In the genomic region with DNA sequence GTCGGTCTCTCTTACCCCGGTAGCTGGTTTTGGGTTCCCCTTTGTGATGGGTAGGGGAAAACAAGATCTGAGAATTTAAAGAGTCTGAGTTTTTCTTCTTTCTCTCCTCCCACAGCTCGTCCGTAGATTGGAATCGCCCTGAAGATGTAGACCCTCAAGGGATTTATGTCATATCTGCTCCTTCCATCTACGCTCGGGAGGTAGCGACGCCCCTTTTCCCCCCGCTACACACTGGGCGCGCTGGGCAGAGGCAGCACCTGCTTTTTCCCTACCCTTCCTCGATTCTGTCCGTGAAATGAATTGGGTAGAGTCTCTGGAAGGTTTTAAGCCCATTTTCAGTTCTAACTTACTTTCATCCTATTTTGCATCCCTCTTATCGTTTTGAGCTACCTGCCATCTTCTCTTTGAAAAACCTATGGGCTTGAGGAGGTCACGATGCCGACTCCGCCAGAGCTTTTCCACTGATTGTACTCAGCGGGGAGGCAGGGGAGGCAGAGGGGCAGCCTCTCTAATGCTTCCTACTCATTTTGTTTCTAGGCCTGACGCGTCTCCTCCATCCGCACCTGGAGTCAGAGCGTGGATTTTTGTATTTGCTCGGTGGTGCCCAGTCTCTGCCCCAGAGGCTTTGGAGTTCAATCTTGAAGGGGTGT, we compare ENCODE assay signal across 10 cellular contexts. TPM values are rescaled to one million over a fixed set of nuclear protein-coding genes. Genes with fewer than 3 reads are reported as not detected.
A peak's percentile ranks its signal among the peaks of the same experiment; 100 is the strongest.
DNase-seq lines count a peak whose midpoint lies in the region; ATAC-seq, FAIRE-seq and TF ChIP-seq lines count a peak whose summit lies in the region.
"Had no signal": no experiment of that assay in that cellular context is flagged by ENCODE, and none has a peak within 500 bp of the region (broad histone marks: within the 10 kb centered on the region; RNA-seq: fewer than 3 reads in every experiment).

No MANE protein-coding gene starts in this region.

- no peak for FAIRE-seq in HepG2 (lab: Jason Lieb, UNC)

- H3K27ac ChIP-seq in HepG2 (ENCODE audit: extremely low read length, insufficient read depth, low read length) (no peak overlapping the region), right lobe of liver (no peak overlapping the region), thoracic aorta (no peak overlapping the region)

- TF ChIP-seq CTCF in HepG2 (CRISPR knock-in tag; IDR thresholded peaks at IDR 0.05), result no peak
- TF ChIP-seq CTCF in right lobe of liver (IDR thresholded peaks at IDR 0.05), result no peak
- no peak for TF ChIP-seq CTCF in thoracic aorta (IDR thresholded peaks at IDR 0.05)

- no peak for TF ChIP-seq EP300 in HepG2 (IDR thresholded peaks at IDR 0.05; ENCODE audit: low read depth in 2 of 2, low read length in 2 of 2)
- no peak for TF ChIP-seq EP300 in HepG2 (CRISPR knock-in tag; IDR thresholded peaks at IDR 0.05; ENCODE audit: borderline replicate concordance)

- H3K4me3 ChIP-seq in HepG2 (replicated peaks in 1 of 3; ENCODE audit: insufficient read depth in 1 of 3, low read depth in 2 of 3, low read length in 3 of 3) (peak overlapping the region in 2 of 3 experiments; percentile 56 to 68; a peak in 4 of 6 replicates), right lobe of liver (no peak overlapping the region), iPS-18c (ENCODE audit: insufficient read depth, low read depth, low read length) (peak overlapping the region; percentile 63), thoracic aorta (peak overlapping the region; percentile 63)

- H3K27me3 Mint-ChIP-seq in activated T-helper 1 cell treated with anti-CD3 and anti-CD28 coated beads, Interleukin-12 subunit alpha, Interleukin-12 subunit beta, Interleukin-2, Interleukin-4 antibody, amounts not matched to agents 30 ng/mL and 10 ng/mL and 1 ng/mL, durations not matched to agents 14 hours and 24 hours and 36 hours (ENCODE audit: insufficient read depth), result peaks cover 54% of the 10 kb centered on the region

- no peak overlapping the region for H2AFZ ChIP-seq in HepG2 (ENCODE audit: low read length)

- no peak for TF ChIP-seq RAD21 in HepG2 (CRISPR knock-in tag; IDR thresholded peaks at IDR 0.05)

- peaks cover 16% of the 10 kb centered on the region for H3K4me1 Mint-ChIP-seq in activated T-helper 1 cell treated with anti-CD3 and anti-CD28 coated beads, Interleukin-12 subunit alpha, Interleukin-12 subunit beta, Interleukin-2, Interleukin-4 antibody, amounts not matched to agents 30 ng/mL and 10 ng/mL and 1 ng/mL, durations not matched to agents 14 hours and 24 hours and 36 hours (ENCODE audit: low read depth)

- H3K9me3 Mint-ChIP-seq in activated T-helper 1 cell treated with anti-CD3 and anti-CD28 coated beads, Interleukin-12 subunit alpha, Interleukin-12 subunit beta, Interleukin-2, Interleukin-4 antibody, amounts not matched to agents 30 ng/mL and 10 ng/mL and 1 ng/mL, durations not matched to agents 14 hours and 24 hours and 36 hours, result no peaks in the 10 kb centered on the region

- H3K4me3 Mint-ChIP-seq in activated T-helper 1 cell treated with anti-CD3 and anti-CD28 coated beads, Interleukin-12 subunit alpha, Interleukin-12 subunit beta, Interleukin-2, Interleukin-4 antibody, amounts not matched to agents 30 ng/mL and 10 ng/mL and 1 ng/mL, durations not matched to agents 14 hours and 24 hours and 36 hours, result peak overlapping the region; percentile 82

- BruUV-seq in HepG2 (replicated peaks; lab: Mats Ljungman, UMichigan), result no TSS peak

- ATAC-seq in HepG2 (no peak), right lobe of liver (no peak), thoracic aorta (ENCODE audit: insufficient number of reproducible peaks, low FRiP score, low read depth) (no peak), HG03571 (IDR thresholded peaks at IDR 0.05; ENCODE audit: unreplicated experiment) (no peak)

- POLR2A ChIA-PET in HepG2 (lab: Yijun Ruan, JAX), result interaction anchor here (1.6 kb wide), 1 partner anchor 63 kb away, joined by 3 read pairs; the partner anchor contains the start of gene SUPT5H

- H3K9me3 ChIP-seq in HepG2 (ENCODE audit: low read length) (no peaks in the 10 kb centered on the region), right lobe of liver (no peaks in the 10 kb centered on the region), iPS-18c (ENCODE audit: control insufficient read depth, insufficient read depth, low read length) (peaks cover 4% of the 10 kb centered on the region), thoracic aorta (no peaks in the 10 kb centered on the region)

- H3K27me3 ChIP-seq in HepG2 (ENCODE audit: control insufficient read depth in 1 of 2, insufficient read depth in 2 of 2, low read length in 2 of 2) (peaks cover 16 to 53% of the 10 kb centered on the region in 2 experiments), right lobe of liver (no peaks in the 10 kb centered on the region), thoracic aorta (replicated peaks; ENCODE audit: insufficient read depth) (peaks cover 8% of the 10 kb centered on the region)

- 38% methylated on average over 24 of the region's 24 CpGs for WGBS in HepG2 (ENCODE audit: low lambda C conversion rate)
- WGBS in right lobe of liver (ENCODE audit: insufficient coverage, low coverage, low lambda C conversion rate, missing lambda C conversion rate), result 32% methylated on average over 21 of the region's 24 CpGs

- peak overlapping the region; percentile 68 for H3K27ac Mint-ChIP-seq in activated T-helper 1 cell treated with anti-CD3 and anti-CD28 coated beads, Interleukin-12 subunit alpha, Interleukin-12 subunit beta, Interleukin-2, Interleukin-4 antibody, amounts not matched to agents 30 ng/mL and 10 ng/mL and 1 ng/mL, durations not matched to agents 14 hours and 24 hours and 36 hours

- H3K4me2 ChIP-seq in HepG2 (ENCODE audit: low read depth, low read length), result peak overlapping the region; percentile 70

- H3K4me1 ChIP-seq in HepG2 (ENCODE audit: insufficient read depth, low read length) (peaks cover 25% of the 10 kb centered on the region), right lobe of liver (no peaks in the 10 kb centered on the region), thoracic aorta (ENCODE audit: control insufficient read depth in 1 of 2, low read depth in 2 of 2) (peaks cover 0 to 12% of the 10 kb centered on the region in 2 donors)

- H4K20me1 ChIP-seq in HepG2 (ENCODE audit: insufficient read depth, low read length), result no peaks in the 10 kb centered on the region

- no peak for DNase-seq in HepG2 (ENCODE audit: low spot score)
- DNase-seq in right lobe of liver, result no peak
- DNase-seq in activated T-helper 1 cell treated with anti-CD3 and anti-CD28 coated beads, Interleukin-12 subunit alpha, Interleukin-12 subunit beta, Interleukin-2, Interleukin-4 antibody, amounts not matched to agents 30 ng/mL and 10 ng/mL and 1 ng/mL, durations not matched to agents 14 hours and 24 hours and 36 hours (ENCODE audit: low spot score), result no peak
- DNase-seq in thoracic aorta (ENCODE audit: low spot score), result no peak
- no peak for DNase-seq in stimulated activated CD4-positive, alpha-beta T cell treated with anti-CD3 and anti-CD28 coated beads, Interleukin-1b, Interleukin-23, amount 100 ng/mL, for 48 hours
- DNase-seq in cerebellar cortex (ENCODE audit: low spot score), result no peak

- H3K36me3 ChIP-seq in HepG2 (replicated peaks in 1 of 2; ENCODE audit: control insufficient read depth in 1 of 2, insufficient read depth in 2 of 2, low read length in 2 of 2) (no peaks in the 10 kb centered on the region), right lobe of liver (no peaks in the 10 kb centered on the region), thoracic aorta (no peaks in the 10 kb centered on the region)

- intact Hi-C loops in HepG2 (cut with micrococcal nuclease; ENCODE audit: unreplicated experiment) (no loop called here), right lobe of liver (cut with DNase I) (no loop called here)
- intact Hi-C loops in activated T-helper 1 cell treated with anti-CD3 and anti-CD28 coated beads, Interleukin-12 subunit alpha, Interleukin-12 subunit beta, Interleukin-2, Interleukin-4 antibody, amounts not matched to agents 30 ng/mL and 10 ng/mL and 1 ng/mL, durations not matched to agents 14 hours and 24 hours and 36 hours (cut with micrococcal nuclease), result loop anchor here (1.0 to 2.0 kb wide), 3 partner anchors 24 to 96 kb away; partner anchors contain the start of genes EID2B, PLEKHG2 and TIMM50

- H3K36me3 Mint-ChIP-seq in activated T-helper 1 cell treated with anti-CD3 and anti-CD28 coated beads, Interleukin-12 subunit alpha, Interleukin-12 subunit beta, Interleukin-2, Interleukin-4 antibody, amounts not matched to agents 30 ng/mL and 10 ng/mL and 1 ng/mL, durations not matched to agents 14 hours and 24 hours and 36 hours (ENCODE audit: low read depth), result no peaks in the 10 kb centered on the region

- H3K9ac ChIP-seq in HepG2 (ENCODE audit: insufficient read depth, low read depth, low read length), result no peak overlapping the region

- TF ChIP-seq POLR2A in HepG2 (IDR thresholded peaks at IDR 0.05; ENCODE audit: insufficient read depth in 1 of 2, low read depth in 2 of 2, low read length in 2 of 2) (no peak), right lobe of liver (IDR thresholded peaks at IDR 0.05) (no peak)

- H3K79me2 ChIP-seq in HepG2 (ENCODE audit: insufficient read depth, low read length), result no peaks in the 10 kb centered on the region

- in situ Hi-C loops in HepG2 (cut with HindIII; ENCODE audit: extremely low pct_ligation_motif_present, low pct_unique_long_range_greater_than_20kb), result no loop called here

- CTCF ChIA-PET in HepG2 (lab: Yijun Ruan, JAX; ENCODE audit: low intra/inter-chr PET ratio, low total read pairs), result no interaction called here

RNA-seq across cellular contexts. Expression of gene SELENOV, which starts 7.1 kb away (rescaled TPM):
- total RNA-seq in HepG2 (2016; rRNA removed; fragmentation: Illumina TruSeq; extraction: Trizol), result not detected in 2 replicates
- total RNA-seq in HepG2 (2016; cell fraction: cytosol; rRNA removed; fragmentation: Illumina TruSeq; extraction: Trizol; ENCODE audit: low read depth), result not detected in 2 replicates
- not detected in 2 replicates for total RNA-seq in HepG2 (2016; cell fraction: insoluble cytoplasmic fraction; rRNA removed; fragmentation: Illumina TruSeq; extraction: Trizol)
- not detected in 2 replicates for total RNA-seq in HepG2 (2016; cell fraction: membrane; rRNA removed; fragmentation: Illumina TruSeq; extraction: Trizol)
- total RNA-seq in HepG2 (2016; cell fraction: nucleus; rRNA removed; fragmentation: Illumina TruSeq; extraction: Trizol), result 0.47 TPM in 1 of 2 replicates, not detected in the other
- not detected in 2 replicates for polyA plus RNA-seq in HepG2 (2011; rRNA removed)
- polyA plus RNA-seq in HepG2 (2011; cell fraction: cytosol; rRNA removed), result not detected in 2 replicates
- 0.17 and 0.76 TPM in 2 replicates for polyA plus RNA-seq in HepG2 (2011; cell fraction: nucleus; rRNA removed)
- polyA plus RNA-seq in HepG2 (2012), result not detected in 2 replicates
- not detected in 2 replicates for polyA plus RNA-seq in HepG2 (2016; cell fraction: cytosol; fragmentation: Illumina TruSeq; extraction: Trizol; ENCODE audit: low read depth)
- not detected in 2 replicates for polyA plus RNA-seq in HepG2 (2016; cell fraction: insoluble cytoplasmic fraction; fragmentation: Illumina TruSeq; extraction: Trizol; ENCODE audit: low read depth)
- polyA plus RNA-seq in HepG2 (2016; cell fraction: membrane; fragmentation: Illumina TruSeq; extraction: Trizol; ENCODE audit: low read depth), result not detected in 2 replicates
- not detected in 2 replicates for polyA plus RNA-seq in HepG2 (2016; cell fraction: nucleus; fragmentation: Illumina TruSeq; extraction: Trizol; ENCODE audit: insufficient read depth, low read depth)
- polyA minus RNA-seq in HepG2 (2011; rRNA and poly(A)+ RNA removed; ENCODE audit: low replicate concordance), result not detected in 2 replicates
- not detected in 2 replicates for polyA minus RNA-seq in HepG2 (2011; cell fraction: cytosol; rRNA and poly(A)+ RNA removed)
- polyA minus RNA-seq in HepG2 (2011; cell fraction: nucleus; rRNA and poly(A)+ RNA removed), result not detected in 2 replicates
- total RNA-seq in right lobe of liver, result not detected
- total RNA-seq in activated T-helper 1 cell treated with anti-CD3 and anti-CD28 coated beads, Interleukin-12 subunit alpha, Interleukin-12 subunit beta, Interleukin-2, Interleukin-4 antibody, amounts not matched to agents 30 ng/mL and 10 ng/mL and 1 ng/mL, durations not matched to agents 14 hours and 24 hours and 36 hours, result not detected in 2 replicates
- total RNA-seq in thoracic aorta, result not detected
- total RNA-seq: mononuclear cell, subcutaneous adipose tissue had no signal

RNA-seq across cellular contexts. Expression of gene DLL3, which starts 9.1 kb away (rescaled TPM):
- total RNA-seq in HepG2 (2016; rRNA removed; fragmentation: Illumina TruSeq; extraction: Trizol) (0.35 and 0.53 TPM in 2 replicates), right lobe of liver (not detected), thoracic aorta (not detected)
- 1.4 and 1.6 TPM in 2 replicates for total RNA-seq in HepG2 (2016; cell fraction: cytosol; rRNA removed; fragmentation: Illumina TruSeq; extraction: Trizol; ENCODE audit: low read depth)
- total RNA-seq in HepG2 (2016; cell fraction: insoluble cytoplasmic fraction; rRNA removed; fragmentation: Illumina TruSeq; extraction: Trizol), result 0.28 and 0.37 TPM in 2 replicates
- 0.90 and 0.93 TPM in 2 replicates for total RNA-seq in HepG2 (2016; cell fraction: membrane; rRNA removed; fragmentation: Illumina TruSeq; extraction: Trizol)
- 0.16 and 0.31 TPM in 2 replicates for total RNA-seq in HepG2 (2016; cell fraction: nucleus; rRNA removed; fragmentation: Illumina TruSeq; extraction: Trizol)
- polyA plus RNA-seq in HepG2 (2011; rRNA removed), result 0.55 and 0.60 TPM in 2 replicates
- 0.60 and 0.64 TPM in 2 replicates for polyA plus RNA-seq in HepG2 (2011; cell fraction: cytosol; rRNA removed)
- polyA plus RNA-seq in HepG2 (2011; cell fraction: nucleus; rRNA removed), result 0.27 and 0.33 TPM in 2 replicates
- 0.39 and 0.51 TPM in 2 replicates for polyA plus RNA-seq in HepG2 (2012)
- polyA plus RNA-seq in HepG2 (2016; cell fraction: cytosol; fragmentation: Illumina TruSeq; extraction: Trizol; ENCODE audit: low read depth), result 1.9 and 2.0 TPM in 2 replicates
- 0.54 and 0.55 TPM in 2 replicates for polyA plus RNA-seq in HepG2 (2016; cell fraction: insoluble cytoplasmic fraction; fragmentation: Illumina TruSeq; extraction: Trizol; ENCODE audit: low read depth)
- 0.90 and 1.1 TPM in 2 replicates for polyA plus RNA-seq in HepG2 (2016; cell fraction: membrane; fragmentation: Illumina TruSeq; extraction: Trizol; ENCODE audit: low read depth)
- 0.41 TPM in 2 replicates for polyA plus RNA-seq in HepG2 (2016; cell fraction: nucleus; fragmentation: Illumina TruSeq; extraction: Trizol; ENCODE audit: insufficient read depth, low read depth)
- 0.42 and 0.63 TPM in 2 replicates for polyA minus RNA-seq in HepG2 (2011; rRNA and poly(A)+ RNA removed; ENCODE audit: low replicate concordance)
- polyA minus RNA-seq in HepG2 (2011; cell fraction: cytosol; rRNA and poly(A)+ RNA removed), result not detected in 2 replicates
- 0.25 and 0.39 TPM in 2 replicates for polyA minus RNA-seq in HepG2 (2011; cell fraction: nucleus; rRNA and poly(A)+ RNA removed)
- total RNA-seq in activated T-helper 1 cell treated with anti-CD3 and anti-CD28 coated beads, Interleukin-12 subunit alpha, Interleukin-12 subunit beta, Interleukin-2, Interleukin-4 antibody, amounts not matched to agents 30 ng/mL and 10 ng/mL and 1 ng/mL, durations not matched to agents 14 hours and 24 hours and 36 hours, result 1.6 and 2.1 TPM in 2 replicates
- total RNA-seq: mononuclear cell, subcutaneous adipose tissue had no signal

RNA-seq across cellular contexts. Expression of gene EID2B, which starts 24.8 kb away (rescaled TPM):
- total RNA-seq in HepG2 (2016; rRNA removed; fragmentation: Illumina TruSeq; extraction: Trizol), result 3.6 and 3.7 TPM in 2 replicates
- total RNA-seq in HepG2 (2016; cell fraction: cytosol; rRNA removed; fragmentation: Illumina TruSeq; extraction: Trizol; ENCODE audit: low read depth), result 1.1 and 1.4 TPM in 2 replicates
- 4.1 TPM in 2 replicates for total RNA-seq in HepG2 (2016; cell fraction: insoluble cytoplasmic fraction; rRNA removed; fragmentation: Illumina TruSeq; extraction: Trizol)
- 2.8 and 2.9 TPM in 2 replicates for total RNA-seq in HepG2 (2016; cell fraction: membrane; rRNA removed; fragmentation: Illumina TruSeq; extraction: Trizol)
- 2.5 and 3.7 TPM in 2 replicates for total RNA-seq in HepG2 (2016; cell fraction: nucleus; rRNA removed; fragmentation: Illumina TruSeq; extraction: Trizol)
- polyA plus RNA-seq in HepG2 (2011; rRNA removed), result 2.2 and 2.5 TPM in 2 replicates
- polyA plus RNA-seq in HepG2 (2011; cell fraction: cytosol; rRNA removed), result 2.4 and 2.9 TPM in 2 replicates
- polyA plus RNA-seq in HepG2 (2011; cell fraction: nucleus; rRNA removed), result 1.6 and 6.8 TPM in 2 replicates
- polyA plus RNA-seq in HepG2 (2012), result 1.7 and 2.6 TPM in 2 replicates
- polyA plus RNA-seq in HepG2 (2016; cell fraction: cytosol; fragmentation: Illumina TruSeq; extraction: Trizol; ENCODE audit: low read depth), result 0.73 and 0.79 TPM in 2 replicates
- polyA plus RNA-seq in HepG2 (2016; cell fraction: insoluble cytoplasmic fraction; fragmentation: Illumina TruSeq; extraction: Trizol; ENCODE audit: low read depth), result 3.1 and 4.0 TPM in 2 replicates
- polyA plus RNA-seq in HepG2 (2016; cell fraction: membrane; fragmentation: Illumina TruSeq; extraction: Trizol; ENCODE audit: low read depth), result 1.5 and 1.8 TPM in 2 replicates
- 4.2 TPM in 2 replicates for polyA plus RNA-seq in HepG2 (2016; cell fraction: nucleus; fragmentation: Illumina TruSeq; extraction: Trizol; ENCODE audit: insufficient read depth, low read depth)
- polyA minus RNA-seq in HepG2 (2011; rRNA and poly(A)+ RNA removed; ENCODE audit: low replicate concordance), result 1.7 and 2.3 TPM in 2 replicates
- 0.99 and 1.4 TPM in 2 replicates for polyA minus RNA-seq in HepG2 (2011; cell fraction: cytosol; rRNA and poly(A)+ RNA removed)
- polyA minus RNA-seq in HepG2 (2011; cell fraction: nucleus; rRNA and poly(A)+ RNA removed), result 2.2 and 3.0 TPM in 2 replicates
- under 1 TPM; 0.18 to 0.78 (median 0.46) TPM for total RNA-seq in right lobe of liver
- total RNA-seq in activated T-helper 1 cell treated with anti-CD3 and anti-CD28 coated beads, Interleukin-12 subunit alpha, Interleukin-12 subunit beta, Interleukin-2, Interleukin-4 antibody, amounts not matched to agents 30 ng/mL and 10 ng/mL and 1 ng/mL, durations not matched to agents 14 hours and 24 hours and 36 hours, result 3.2 and 3.7 TPM in 2 replicates
- total RNA-seq in thoracic aorta, result 1 to 10 TPM; 5.6 to 6.2 TPM

RNA-seq across cellular contexts. Expression of gene TIMM50, which starts 27.2 kb away (rescaled TPM):
- total RNA-seq in HepG2 (2016; rRNA removed; fragmentation: Illumina TruSeq; extraction: Trizol) (89.1 and 91.1 TPM in 2 replicates), right lobe of liver (10 to 100 TPM; 28.1 to 48.1 (median 31.3) TPM), thoracic aorta (10 to 100 TPM; 25.7 to 51.4 TPM)
- total RNA-seq in HepG2 (2016; cell fraction: cytosol; rRNA removed; fragmentation: Illumina TruSeq; extraction: Trizol; ENCODE audit: low read depth), result 37.5 and 47.3 TPM in 2 replicates
- total RNA-seq in HepG2 (2016; cell fraction: insoluble cytoplasmic fraction; rRNA removed; fragmentation: Illumina TruSeq; extraction: Trizol), result 85.4 and 88.5 TPM in 2 replicates
- 43.0 and 47.2 TPM in 2 replicates for total RNA-seq in HepG2 (2016; cell fraction: membrane; rRNA removed; fragmentation: Illumina TruSeq; extraction: Trizol)
- 57.0 and 65.5 TPM in 2 replicates for total RNA-seq in HepG2 (2016; cell fraction: nucleus; rRNA removed; fragmentation: Illumina TruSeq; extraction: Trizol)
- polyA plus RNA-seq in HepG2 (2011; rRNA removed), result 90.0 and 92.5 TPM in 2 replicates
- polyA plus RNA-seq in HepG2 (2011; cell fraction: cytosol; rRNA removed), result 85.2 and 108 TPM in 2 replicates
- 135 and 143 TPM in 2 replicates for polyA plus RNA-seq in HepG2 (2011; cell fraction: nucleus; rRNA removed)
- polyA plus RNA-seq in HepG2 (2012), result 65.0 and 84.2 TPM in 2 replicates
- 41.8 and 47.0 TPM in 2 replicates for polyA plus RNA-seq in HepG2 (2016; cell fraction: cytosol; fragmentation: Illumina TruSeq; extraction: Trizol; ENCODE audit: low read depth)
- polyA plus RNA-seq in HepG2 (2016; cell fraction: insoluble cytoplasmic fraction; fragmentation: Illumina TruSeq; extraction: Trizol; ENCODE audit: low read depth), result 88.6 and 92.5 TPM in 2 replicates
- 38.0 and 40.4 TPM in 2 replicates for polyA plus RNA-seq in HepG2 (2016; cell fraction: membrane; fragmentation: Illumina TruSeq; extraction: Trizol; ENCODE audit: low read depth)
- 111 and 123 TPM in 2 replicates for polyA plus RNA-seq in HepG2 (2016; cell fraction: nucleus; fragmentation: Illumina TruSeq; extraction: Trizol; ENCODE audit: insufficient read depth, low read depth)
- polyA minus RNA-seq in HepG2 (2011; rRNA and poly(A)+ RNA removed; ENCODE audit: low replicate concordance), result 121 and 194 TPM in 2 replicates
- 41.5 and 44.7 TPM in 2 replicates for polyA minus RNA-seq in HepG2 (2011; cell fraction: cytosol; rRNA and poly(A)+ RNA removed)
- 42.4 and 52.5 TPM in 2 replicates for polyA minus RNA-seq in HepG2 (2011; cell fraction: nucleus; rRNA and poly(A)+ RNA removed)
- total RNA-seq in activated T-helper 1 cell treated with anti-CD3 and anti-CD28 coated beads, Interleukin-12 subunit alpha, Interleukin-12 subunit beta, Interleukin-2, Interleukin-4 antibody, amounts not matched to agents 30 ng/mL and 10 ng/mL and 1 ng/mL, durations not matched to agents 14 hours and 24 hours and 36 hours, result 121 and 127 TPM in 2 replicates

RNA-seq across cellular contexts. Expression of gene EID2, which starts 32.1 kb away (rescaled TPM):
- total RNA-seq in HepG2 (2016; rRNA removed; fragmentation: Illumina TruSeq; extraction: Trizol) (13.8 and 14.1 TPM in 2 replicates), right lobe of liver (1 to 10 TPM; 4.3 to 7.6 (median 5.4) TPM), thoracic aorta (10 to 100 TPM; 11.4 to 12.0 TPM)
- total RNA-seq in HepG2 (2016; cell fraction: cytosol; rRNA removed; fragmentation: Illumina TruSeq; extraction: Trizol; ENCODE audit: low read depth), result 3.2 and 3.6 TPM in 2 replicates
- 14.0 and 14.4 TPM in 2 replicates for total RNA-seq in HepG2 (2016; cell fraction: insoluble cytoplasmic fraction; rRNA removed; fragmentation: Illumina TruSeq; extraction: Trizol)
- 5.5 and 6.4 TPM in 2 replicates for total RNA-seq in HepG2 (2016; cell fraction: membrane; rRNA removed; fragmentation: Illumina TruSeq; extraction: Trizol)
- 5.3 and 7.2 TPM in 2 replicates for total RNA-seq in HepG2 (2016; cell fraction: nucleus; rRNA removed; fragmentation: Illumina TruSeq; extraction: Trizol)
- 3.7 and 5.1 TPM in 2 replicates for polyA plus RNA-seq in HepG2 (2011; rRNA removed)
- 3.5 and 4.1 TPM in 2 replicates for polyA plus RNA-seq in HepG2 (2011; cell fraction: cytosol; rRNA removed)
- polyA plus RNA-seq in HepG2 (2011; cell fraction: nucleus; rRNA removed), result 2.3 TPM in 2 replicates
- polyA plus RNA-seq in HepG2 (2012), result 7.8 and 11.2 TPM in 2 replicates
- 3.3 and 3.7 TPM in 2 replicates for polyA plus RNA-seq in HepG2 (2016; cell fraction: cytosol; fragmentation: Illumina TruSeq; extraction: Trizol; ENCODE audit: low read depth)
- 21.5 and 23.1 TPM in 2 replicates for polyA plus RNA-seq in HepG2 (2016; cell fraction: insoluble cytoplasmic fraction; fragmentation: Illumina TruSeq; extraction: Trizol; ENCODE audit: low read depth)
- polyA plus RNA-seq in HepG2 (2016; cell fraction: membrane; fragmentation: Illumina TruSeq; extraction: Trizol; ENCODE audit: low read depth), result 4.6 and 5.5 TPM in 2 replicates
- 11.3 and 14.0 TPM in 2 replicates for polyA plus RNA-seq in HepG2 (2016; cell fraction: nucleus; fragmentation: Illumina TruSeq; extraction: Trizol; ENCODE audit: insufficient read depth, low read depth)
- 2.5 and 3.4 TPM in 2 replicates for polyA minus RNA-seq in HepG2 (2011; rRNA and poly(A)+ RNA removed; ENCODE audit: low replicate concordance)
- 4.6 and 6.5 TPM in 2 replicates for polyA minus RNA-seq in HepG2 (2011; cell fraction: cytosol; rRNA and poly(A)+ RNA removed)
- polyA minus RNA-seq in HepG2 (2011; cell fraction: nucleus; rRNA and poly(A)+ RNA removed), result 1.9 and 3.0 TPM in 2 replicates
- 17.0 and 17.6 TPM in 2 replicates for total RNA-seq in activated T-helper 1 cell treated with anti-CD3 and anti-CD28 coated beads, Interleukin-12 subunit alpha, Interleukin-12 subunit beta, Interleukin-2, Interleukin-4 antibody, amounts not matched to agents 30 ng/mL and 10 ng/mL and 1 ng/mL, durations not matched to agents 14 hours and 24 hours and 36 hours

Comparison
In these comparisons a context has a peak if more than half of its experiments do, and no peak if none do; other contexts are left out.
1. H3K4me3 ChIP-seq: peak in HepG2 (2 of 3), iPS-18c (single experiment) and thoracic aorta (single experiment); none in right lobe of liver (0 of 3).